ENCODE assay signal across 8 cellular contexts in the genomic region with DNA sequence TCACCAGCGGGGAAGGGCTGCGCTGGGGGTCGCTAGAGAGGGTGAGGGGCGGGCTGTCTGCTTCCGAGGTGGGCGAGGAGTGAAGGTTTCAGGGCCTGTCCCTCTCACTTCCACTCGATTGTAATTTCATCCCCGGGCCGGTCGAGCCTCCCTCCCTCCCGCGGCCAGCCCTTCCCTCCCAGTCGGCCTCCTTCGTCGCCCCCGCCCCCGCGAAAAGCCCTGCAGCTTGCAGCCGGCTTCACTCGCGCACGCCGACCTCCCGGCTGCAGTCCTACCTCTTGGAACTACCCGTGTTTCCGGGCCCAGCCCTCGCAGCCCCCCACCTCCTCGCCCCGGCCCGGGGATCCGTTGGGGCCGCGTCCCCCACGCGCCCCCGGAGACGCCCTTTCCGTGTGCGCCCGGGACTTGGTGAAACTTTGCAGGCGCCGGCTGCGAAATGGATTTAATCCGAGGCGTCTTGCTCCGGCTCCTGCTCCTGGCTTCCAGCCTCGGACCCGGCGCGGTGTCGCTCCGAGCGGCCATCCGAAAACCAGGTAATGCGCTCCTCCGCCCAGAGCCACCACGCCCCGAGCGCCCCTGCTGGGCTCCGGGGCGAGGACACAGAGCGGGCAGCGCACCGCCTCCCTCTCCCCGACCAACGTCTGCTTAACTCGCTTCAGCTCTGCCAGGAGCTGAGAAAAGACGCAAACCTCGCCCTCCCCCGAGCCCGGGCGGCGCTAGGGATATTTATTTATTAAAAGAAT. TPM values are rescaled to one million over a fixed set of nuclear protein-coding genes. Genes with fewer than 3 reads are reported as not detected.
DNase-seq lines count a peak whose midpoint lies in the region; TF ChIP-seq lines count a peak whose summit lies in the region.

A gene (plus strand): TSS at position 241 of the 743 bp plus-strand sequence. CDS start 196 bp downstream, at position 437.

- peak; percentile 29 for TF ChIP-seq CTCF in BJ (IDR thresholded peaks at IDR 0.05; ENCODE audit: insufficient read depth, low read depth, low read length)
- peak in 1 of 7 experiments; percentile 10 for TF ChIP-seq CTCF in stomach (IDR thresholded peaks at IDR 0.05)
- TF ChIP-seq CTCF in GM10248 (IDR thresholded peaks at IDR 0.05; ENCODE audit: control extremely low read depth, extremely low read depth, low read depth, missing control alignments), result no peak

- POLR2A ChIA-PET in BJ (lab: Charles Lee) (no interaction called here), GM10248 (lab: Yijun Ruan, JAX) (no interaction called here)

- peak within 1 kb of the TSS; percentile 24 for H3K4me3 ChIP-seq in BJ (ENCODE audit: low read depth, low read length)
- H3K4me3 ChIP-seq in stomach, result peak within 1 kb of the TSS; percentile 42 to 58 (median 54)

- DNase-seq in BJ (ENCODE audit: low read depth) (no peak), HuH-7.5 (ENCODE audit: low spot score) (peak; percentile 71), iPS-NIHi11 (ENCODE audit: low spot score) (peak; percentile 78), stomach (no peak), GM10248 (ENCODE audit: extremely low spot score) (no peak), HUDEP-2 (lab: John Stamatoyannopoulos, UW; ENCODE audit: unreplicated experiment in 76 of 76) (no peak)
- no peak for DNase-seq in activated CD4-positive, CD25-positive, alpha-beta regulatory T cell (lab: John Stamatoyannopoulos, UW)

- H3K4me1 ChIP-seq in stomach, result peaks cover 13 to 28% (median 21%) of the 10 kb centered on the region in 4 donors

- H3K27ac ChIP-seq in adipose tissue (ENCODE audit: low read depth, low read length) (no peak within 1 kb of the TSS), stomach (peak within 1 kb of the TSS in 1 of 5 donors; percentile 51)

- CTCF ChIA-PET in BJ (lab: Yijun Ruan, JAX), result no interaction called here
- CTCF ChIA-PET in GM10248 (lab: Yijun Ruan, JAX), result no interaction called here

- TF ChIP-seq EP300 in stomach (IDR thresholded peaks at IDR 0.05), result no peak

- peaks cover 0 to 6% (median 0%) of the 10 kb centered on the region in 4 donors for H3K9me3 ChIP-seq in stomach

- intact Hi-C loops in stomach (cut with DNase I; ENCODE audit: low total_unique reads), result no loop called here

- H3K36me3 ChIP-seq in BJ (ENCODE audit: control insufficient read depth, insufficient read depth, low read length) (no peaks in the 10 kb centered on the region), stomach (no peaks in the 10 kb centered on the region)

- H3K27me3 ChIP-seq in BJ (ENCODE audit: control insufficient read depth, insufficient read depth, low read length) (peaks cover 27% of the 10 kb centered on the region), stomach (peaks cover 14 to 71% (median 33%) of the 10 kb centered on the region in 3 donors)

- 0 to 1% (median 1%) methylated on average over 67 to 73 of the region's 73 CpGs for WGBS in adipose tissue, 3 donors
- 0 to 2% (median 2%) methylated on average over 23 to 73 of the region's 73 CpGs for WGBS in stomach, 5 donors

- TF ChIP-seq POLR2A in stomach (IDR thresholded peaks at IDR 0.05), result no peak

RNA-seq across cellular contexts. Expression of the gene that starts here (rescaled TPM):
- polyA plus RNA-seq in BJ (2011; rRNA removed), result 3.9 and 5.6 TPM in 2 replicates
- 2.8 and 3.8 TPM in 2 replicates for polyA minus RNA-seq in BJ (2011; rRNA and poly(A)+ RNA removed)
- polyA plus RNA-seq in adipose tissue, result 10 to 100 TPM in 2 of 3 donors, 1 to 10 TPM in 1; 7.5 to 76.7 (median 25.9) TPM
- total RNA-seq in stomach, result 1 to 10 TPM in 2 of 5 donors, not detected in 3; 1.4 to 5.9 TPM
- polyA plus RNA-seq in stomach, result 1 to 10 TPM in 1 of 3 donors, under 1 TPM in 2; 0.61 to 1.6 (median 1.00) TPM

Comparison
In these comparisons a context has a peak if more than half of its experiments do, and no peak if none do; other contexts are left out.
1. DNase-seq: peak in HuH-7.5 (single experiment) and iPS-NIHi11 (single experiment); none in BJ (single experiment), stomach (single experiment), activated CD4-positive, CD25-positive, alpha-beta regulatory T cell (0 of 4), GM10248 (single experiment) and HUDEP-2 (0 of 76).